ENCODE assay signal across 13 cellular contexts in genomic region chr1:1869459-1869858, GRCh38. TPM values are rescaled to one million over a fixed set of nuclear protein-coding genes. Genes with fewer than 3 reads are reported as not detected.
DNase-seq lines count a peak whose midpoint lies in the region; ATAC-seq, FAIRE-seq and TF ChIP-seq lines count a peak whose summit lies in the region.
"Had no signal": no experiment of that assay in that cellular context is flagged by ENCODE, and none has a peak within 500 bp of the region (broad histone marks: within the 10 kb centered on the region; RNA-seq: fewer than 3 reads in every experiment).

No MANE protein-coding gene starts in this region.

- ATAC-seq in memory B cell (ENCODE audit: low read depth): peak; percentile 61
- ATAC-seq in HG03097 (IDR thresholded peaks at IDR 0.05; ENCODE audit: low FRiP score, unreplicated experiment): no peak

- H3K4me2 ChIP-seq in BLaER1 (peak overlapping the region; percentile 11), SU-DHL-6 (ENCODE audit: low read depth, low read length, poor library complexity, severe bottlenecking) (peak overlapping the region; percentile 7)

- H3K27ac ChIP-seq in BLaER1: peak overlapping the region; percentile 50
- peak overlapping the region; percentile 43 for H3K27ac ChIP-seq in SU-DHL-6 (ENCODE audit: low read depth, low read length)
- H3K27ac ChIP-seq: C4-2B had no signal

- H3K9me3 ChIP-seq in BLaER1: no peaks in the 10 kb centered on the region
- H3K9me3 ChIP-seq in SU-DHL-6 (ENCODE audit: insufficient read depth, low read length): no peaks in the 10 kb centered on the region

- no peak overlapping the region for H3K4me3 Mint-ChIP-seq in memory B cell
- H3K4me3 Mint-ChIP-seq: activated CD4-positive, alpha-beta T cell treated with anti-CD3 and anti-CD28 coated beads, Interleukin-2, amount 10 ng/mL, durations not matched to agents 24 days and 14 days; activated naive CD4-positive, alpha-beta T cell treated with anti-CD3 and anti-CD28 coated beads for 36 hours had no signal

- H3K36me3 Mint-ChIP-seq in memory B cell: peaks cover 17% of the 10 kb centered on the region

- H3K27ac Mint-ChIP-seq in memory B cell: peak overlapping the region; percentile 10
- H3K27ac Mint-ChIP-seq: activated CD4-positive, alpha-beta T cell treated with anti-CD3 and anti-CD28 coated beads, Interleukin-2, amount 10 ng/mL, durations not matched to agents 24 days and 14 days; activated naive CD4-positive, alpha-beta T cell treated with anti-CD3 and anti-CD28 coated beads for 36 hours had no signal

- H2AFZ ChIP-seq in SU-DHL-6 (ENCODE audit: low read depth, low read length, severe bottlenecking): no peak overlapping the region

- H3K27me3 ChIP-seq in BLaER1: no peaks in the 10 kb centered on the region
- H3K27me3 ChIP-seq in SU-DHL-6 (ENCODE audit: low read length): no peaks in the 10 kb centered on the region

- peaks cover 100% of the 10 kb centered on the region for H4K20me1 ChIP-seq in BLaER1
- H4K20me1 ChIP-seq in SU-DHL-6 (ENCODE audit: low read depth, low read length): peaks cover 32% of the 10 kb centered on the region

- TF ChIP-seq POLR2A in GM12891 (IDR thresholded peaks at IDR 0.05; ENCODE audit: low read depth, low read length): no peak

- H3F3A ChIP-seq in SU-DHL-6 (ENCODE audit: insufficient read depth): peaks cover 36% of the 10 kb centered on the region

- no peak for FAIRE-seq in GM12891 (lab: Jason Lieb, UNC)

- H3K27me3 Mint-ChIP-seq in memory B cell: no peaks in the 10 kb centered on the region
- H3K27me3 Mint-ChIP-seq: activated CD4-positive, alpha-beta T cell treated with anti-CD3 and anti-CD28 coated beads, Interleukin-2, amount 10 ng/mL, durations not matched to agents 24 days and 14 days had no signal

- DNase-seq in GM12891 (ENCODE audit: insufficient read length, low spot score) (no peak), memory B cell (ENCODE audit: low spot score in 2 of 2) (no peak), DMS 273 (lab: John Stamatoyannopoulos, UW; ENCODE audit: unreplicated experiment) (no peak), putamen (ENCODE audit: low spot score) (no peak), NCI-H1417 (lab: John Stamatoyannopoulos, UW) (no peak)
- DNase-seq: activated CD4-positive, alpha-beta T cell treated with anti-CD3 and anti-CD28 coated beads, Interleukin-2, amount 10 ng/mL, durations not matched to agents 24 days and 14 days; activated naive CD4-positive, alpha-beta T cell treated with anti-CD3 and anti-CD28 coated beads for 36 hours; NCI-H446 treated with DMSO at 0.1 percent for 48 hours; SHP77 treated with DMSO at 0.1 percent for 48 hours had no signal

- H3K4me3 ChIP-seq in BLaER1 (no peak overlapping the region), SU-DHL-6 (ENCODE audit: insufficient read depth, low read length, poor library complexity, severe bottlenecking) (no peak overlapping the region)

- no peak for TF ChIP-seq CTCF in SU-DHL-6 (IDR thresholded peaks at IDR 0.05; ENCODE audit: insufficient read depth, low read length, poor library complexity, severe bottlenecking)

- no peaks in the 10 kb centered on the region for H3K9me2 ChIP-seq in SU-DHL-6 (replicated peaks; ENCODE audit: insufficient read depth, low read length)

- peaks cover 84% of the 10 kb centered on the region for H3K4me1 ChIP-seq in BLaER1

- H3K4me1 Mint-ChIP-seq in memory B cell: peaks cover 57% of the 10 kb centered on the region

- peaks cover 100% of the 10 kb centered on the region for H3K79me2 ChIP-seq in SU-DHL-6 (ENCODE audit: insufficient read depth, low read length)

- H3K9ac ChIP-seq in BLaER1 (no peak overlapping the region), SU-DHL-6 (ENCODE audit: low read length) (no peak overlapping the region)

- H3K36me3 ChIP-seq in BLaER1 (peaks cover 63% of the 10 kb centered on the region), SU-DHL-6 (ENCODE audit: low read length) (no peaks in the 10 kb centered on the region)

- H3K9me3 Mint-ChIP-seq in memory B cell: no peaks in the 10 kb centered on the region
- H3K9me3 Mint-ChIP-seq: activated CD4-positive, alpha-beta T cell treated with anti-CD3 and anti-CD28 coated beads, Interleukin-2, amount 10 ng/mL, durations not matched to agents 24 days and 14 days; activated naive CD4-positive, alpha-beta T cell treated with anti-CD3 and anti-CD28 coated beads for 36 hours had no signal

TF ChIP-seq in GM12891, 5 proteins besides CTCF, POLR2A, EP300 and RAD21:
- no peak for TF ChIP-seq POLR2AphosphoS5 (IDR thresholded peaks at IDR 0.05; ENCODE audit: low read depth, low read length)
- peak; percentile 86 for TF ChIP-seq SPI1 (IDR thresholded peaks at IDR 0.05; ENCODE audit: low read depth, low read length)
- no peak for TF ChIP-seq PAX5 (IDR thresholded peaks at IDR 0.05; ENCODE audit: insufficient read depth, low read length, severe bottlenecking)
- no peak for TF ChIP-seq TAF1 (IDR thresholded peaks at IDR 0.05; ENCODE audit: low read depth, low read length)
- no peak for TF ChIP-seq POU2F2 (IDR thresholded peaks at IDR 0.05; ENCODE audit: low read depth, low read length)
TF ChIP-seq in GM12891: peak in this region for 1.

RNA-seq across cellular contexts. Expression of gene GNB1, which starts 21.4 kb away (rescaled TPM):
- 158 TPM for polyA plus RNA-seq in GM12891 (2012; ENCODE audit: low read depth, missing spikeins)

RNA-seq across cellular contexts. Expression of gene CALML6, which starts 45.6 kb away (rescaled TPM):
- 0.18 TPM for polyA plus RNA-seq in GM12891 (2012; ENCODE audit: low read depth, missing spikeins)

RNA-seq across cellular contexts. Expression of gene TMEM52, which starts 49.6 kb away (rescaled TPM):
- 0.10 TPM for polyA plus RNA-seq in GM12891 (2012; ENCODE audit: low read depth, missing spikeins)
